Comparison of ENCODE assay signal across 7 cellular contexts in the genomic region with DNA sequence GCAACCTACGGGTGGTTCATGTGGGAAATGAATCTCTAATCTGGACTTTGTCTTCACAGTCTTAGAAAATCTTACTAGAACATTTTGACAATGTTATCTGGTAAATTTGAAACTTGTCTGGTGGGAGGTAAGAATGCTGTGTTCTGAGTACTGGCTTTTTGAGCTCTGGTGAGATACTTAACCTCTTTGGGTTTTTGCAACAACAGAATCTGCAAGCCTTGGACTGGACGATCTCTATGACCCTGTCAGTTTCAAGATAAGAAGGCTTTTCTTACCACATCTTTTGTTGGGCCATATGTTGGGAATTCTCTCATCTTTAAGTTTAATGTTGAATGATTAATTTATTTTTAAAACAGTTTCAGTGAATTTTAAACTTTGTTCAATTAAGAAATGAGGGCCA.
"Had no signal": no experiment of that assay in that cellular context is flagged by ENCODE, and none has a peak within 500 bp of the region (broad histone marks: within the 10 kb centered on the region; RNA-seq: fewer than 3 reads in every experiment).

No MANE protein-coding gene starts in this region.

- H3K27ac ChIP-seq: HL-60 had no signal

- H3K4me3 ChIP-seq: K562 had no signal

- FAIRE-seq: HepG2, HTR-8/SVneo, K562 had no signal

- DNase-seq: IMR-90, KBM-7, KG1 had no signal

- ATAC-seq: HepG2, K562 had no signal
